17 cellular contexts compared by ENCODE assay signal in genomic region chr10:72073677-72074412, GRCh38. TPM values are rescaled to one million over a fixed set of nuclear protein-coding genes. Genes with fewer than 3 reads are reported as not detected.
DNase-seq lines count a peak whose midpoint lies in the region; ATAC-seq lines count a peak whose summit lies in the region.
"Had no signal": no experiment of that assay in that cellular context is flagged by ENCODE, and none has a peak within 500 bp of the region (broad histone marks: within the 10 kb centered on the region; RNA-seq: fewer than 3 reads in every experiment).

No MANE protein-coding gene starts in this region.

- peaks cover 62% of the 10 kb centered on the region for H3K36me3 ChIP-seq in CD8-positive, alpha-beta memory T cell (ENCODE audit: insufficient read depth, low read length)
- H3K36me3 ChIP-seq in naive thymus-derived CD4-positive, alpha-beta T cell (ENCODE audit: control insufficient read depth in 2 of 3, insufficient read depth in 3 of 3, low read length in 3 of 3), result peaks cover 32 to 79% (median 40%) of the 10 kb centered on the region in 3 experiments
- H3K36me3 ChIP-seq: vagina had no signal

- peaks cover 44% of the 10 kb centered on the region for H3K4me1 Mint-ChIP-seq in activated CD4-positive, alpha-beta T cell treated with anti-CD3 and anti-CD28 coated beads, Interleukin-2, amount 10 ng/mL, durations not matched to agents 24 days and 14 days
- peaks cover 57 to 82% (median 69%) of the 10 kb centered on the region in 3 donors for H3K4me1 Mint-ChIP-seq in CD8-positive, alpha-beta memory T cell
- peaks cover 51% of the 10 kb centered on the region for H3K4me1 Mint-ChIP-seq in activated naive CD8-positive, alpha-beta T cell treated with anti-CD3 and anti-CD28 coated beads, Interleukin-2, amount 10 ng/mL, durations not matched to agents 7 days and 5 days
- H3K4me1 Mint-ChIP-seq in naive thymus-derived CD4-positive, alpha-beta T cell, result peaks cover 44 to 95% (median 75%) of the 10 kb centered on the region in 7 donors

- H3K4me3 ChIP-seq in CD8-positive, alpha-beta memory T cell (ENCODE audit: low read length), result no peak overlapping the region
- H3K4me3 ChIP-seq in naive thymus-derived CD4-positive, alpha-beta T cell (ENCODE audit: low read length), result no peak overlapping the region
- H3K4me3 ChIP-seq: GM23248, vagina had no signal

- H3K27ac ChIP-seq in CD8-positive, alpha-beta memory T cell (ENCODE audit: low read depth, low read length), result no peak overlapping the region
- H3K27ac ChIP-seq in naive thymus-derived CD4-positive, alpha-beta T cell (ENCODE audit: low read depth, low read length), result peak overlapping the region; percentile 69
- H3K27ac ChIP-seq: GM23248, vagina had no signal

- H3K9me3 ChIP-seq in CD8-positive, alpha-beta memory T cell (ENCODE audit: low read length), result no peaks in the 10 kb centered on the region
- H3K9me3 ChIP-seq in naive thymus-derived CD4-positive, alpha-beta T cell (ENCODE audit: control insufficient read depth in 2 of 3, low read length in 3 of 3), result no peaks in the 10 kb centered on the region
- H3K9me3 ChIP-seq: vagina had no signal

- no peak overlapping the region for H3K4me3 Mint-ChIP-seq in activated CD4-positive, alpha-beta T cell treated with anti-CD3 and anti-CD28 coated beads, Interleukin-2, amount 10 ng/mL, durations not matched to agents 24 days and 14 days
- H3K4me3 Mint-ChIP-seq in CD8-positive, alpha-beta memory T cell, result peak overlapping the region in 6 of 7 donors; percentile 23 to 65 (median 52)
- H3K4me3 Mint-ChIP-seq in activated naive CD8-positive, alpha-beta T cell treated with anti-CD3 and anti-CD28 coated beads, Interleukin-2, amount 10 ng/mL, durations not matched to agents 7 days and 5 days, result no peak overlapping the region
- H3K4me3 Mint-ChIP-seq in naive thymus-derived CD4-positive, alpha-beta T cell, result peak overlapping the region in 5 of 10 donors; percentile 29 to 97 (median 51)
- H3K4me3 Mint-ChIP-seq: WTC11 had no signal

- H3K27me3 ChIP-seq in CD8-positive, alpha-beta memory T cell (ENCODE audit: insufficient read depth, low read length, poor library complexity, severe bottlenecking), result no peaks in the 10 kb centered on the region
- no peaks in the 10 kb centered on the region for H3K27me3 ChIP-seq in naive thymus-derived CD4-positive, alpha-beta T cell (ENCODE audit: control insufficient read depth in 2 of 2, insufficient read depth in 2 of 2, low read length in 2 of 2)
- H3K27me3 ChIP-seq: vagina had no signal

- H3K36me3 Mint-ChIP-seq in activated CD4-positive, alpha-beta T cell treated with anti-CD3 and anti-CD28 coated beads, Interleukin-2, amount 10 ng/mL, durations not matched to agents 24 days and 14 days (ENCODE audit: low read depth), result peaks cover 48% of the 10 kb centered on the region
- H3K36me3 Mint-ChIP-seq in CD8-positive, alpha-beta memory T cell, result peaks cover 10 to 92% (median 14%) of the 10 kb centered on the region in 3 donors
- peaks cover 40% of the 10 kb centered on the region for H3K36me3 Mint-ChIP-seq in activated naive CD8-positive, alpha-beta T cell treated with anti-CD3 and anti-CD28 coated beads, Interleukin-2, amount 10 ng/mL, durations not matched to agents 7 days and 5 days
- peaks cover 17 to 46% (median 29%) of the 10 kb centered on the region in 5 donors for H3K36me3 Mint-ChIP-seq in naive thymus-derived CD4-positive, alpha-beta T cell
- H3K36me3 Mint-ChIP-seq: WTC11 had no signal

- DNase-seq in activated CD4-positive, alpha-beta T cell treated with anti-CD3 and anti-CD28 coated beads, Interleukin-2, amount 10 ng/mL, durations not matched to agents 24 days and 14 days, result no peak
- no peak for DNase-seq in activated CD4-positive, alpha-beta T cell treated with anti-CD3 and anti-CD28 coated beads for 1 hour
- DNase-seq in CD8-positive, alpha-beta memory T cell, result peak in 1 of 5 donors; percentile 32
- DNase-seq in activated naive CD8-positive, alpha-beta T cell treated with anti-CD3 and anti-CD28 coated beads, Interleukin-2, amount 10 ng/mL, durations not matched to agents 7 days and 5 days, result no peak
- no peak for DNase-seq in naive thymus-derived CD4-positive, alpha-beta T cell
- DNase-seq in NOMO-1 treated with dmso at 0.1 percent for 144 hours (lab: John Stamatoyannopoulos, UW; ENCODE audit: unreplicated experiment) (no peak), GM19240 (ENCODE audit: insufficient read length, low spot score) (no peak), globus pallidus (ENCODE audit: low spot score) (no peak)
- DNase-seq: amygdala; EL; GM23248; NCI-H2171; stimulated activated CD4-positive, alpha-beta T cell treated with anti-CD3 and anti-CD28 coated beads, Interleukin-12 subunit alpha, Interleukin-12 subunit beta, amount 100 ng/mL, for 4 hours; stimulated activated naive CD4-positive, alpha-beta T cell treated with Interleukin-2 at 50 U/mL for 16 hours had no signal

- CTCF ChIA-PET in CD8-positive, alpha-beta memory T cell (lab: Charles Lee), result interaction anchor here (1.2 kb wide), 1 partner anchor 9 kb away, joined by 3 read pairs; no protein-coding TSS in a partner anchor
- CTCF ChIA-PET in naive thymus-derived CD4-positive, alpha-beta T cell (lab: Charles Lee), result no interaction called here

- H3K9me3 Mint-ChIP-seq in activated CD4-positive, alpha-beta T cell treated with anti-CD3 and anti-CD28 coated beads, Interleukin-2, amount 10 ng/mL, durations not matched to agents 24 days and 14 days, result no peaks in the 10 kb centered on the region
- no peaks in the 10 kb centered on the region for H3K9me3 Mint-ChIP-seq in CD8-positive, alpha-beta memory T cell
- no peaks in the 10 kb centered on the region for H3K9me3 Mint-ChIP-seq in activated naive CD8-positive, alpha-beta T cell treated with anti-CD3 and anti-CD28 coated beads, Interleukin-2, amount 10 ng/mL, durations not matched to agents 7 days and 5 days
- H3K9me3 Mint-ChIP-seq in naive thymus-derived CD4-positive, alpha-beta T cell, result peaks cover 0 to 8% (median 0%) of the 10 kb centered on the region in 11 donors

- peaks cover 73% of the 10 kb centered on the region for H3K4me1 ChIP-seq in CD8-positive, alpha-beta memory T cell (ENCODE audit: insufficient read depth, low read length)
- peaks cover 46 to 53% of the 10 kb centered on the region in 2 donors for H3K4me1 ChIP-seq in naive thymus-derived CD4-positive, alpha-beta T cell (ENCODE audit: control insufficient read depth in 2 of 2, insufficient read depth in 2 of 2, low read length in 2 of 2)

- no peak for ATAC-seq in activated naive CD8-positive, alpha-beta T cell treated with anti-CD3 and anti-CD28 coated beads, Interleukin-2, amount 10 ng/mL, durations not matched to agents 7 days and 5 days (ENCODE audit: low read depth)
- ATAC-seq in naive thymus-derived CD4-positive, alpha-beta T cell, result peak; percentile 8
- ATAC-seq: left lobe of liver, WTC11 had no signal

- no peaks in the 10 kb centered on the region for H3K27me3 Mint-ChIP-seq in activated CD4-positive, alpha-beta T cell treated with anti-CD3 and anti-CD28 coated beads, Interleukin-2, amount 10 ng/mL, durations not matched to agents 24 days and 14 days
- peaks cover 0 to 10% of the 10 kb centered on the region in 2 donors for H3K27me3 Mint-ChIP-seq in CD8-positive, alpha-beta memory T cell
- no peaks in the 10 kb centered on the region for H3K27me3 Mint-ChIP-seq in activated naive CD8-positive, alpha-beta T cell treated with anti-CD3 and anti-CD28 coated beads, Interleukin-2, amount 10 ng/mL, durations not matched to agents 7 days and 5 days
- H3K27me3 Mint-ChIP-seq in naive thymus-derived CD4-positive, alpha-beta T cell, result no peaks in the 10 kb centered on the region

- H3K27ac Mint-ChIP-seq in activated CD4-positive, alpha-beta T cell treated with anti-CD3 and anti-CD28 coated beads, Interleukin-2, amount 10 ng/mL, durations not matched to agents 24 days and 14 days, result peak overlapping the region; percentile 78
- H3K27ac Mint-ChIP-seq in CD8-positive, alpha-beta memory T cell, result peak overlapping the region; percentile 21 to 89 (median 66)
- peak overlapping the region; percentile 64 for H3K27ac Mint-ChIP-seq in activated naive CD8-positive, alpha-beta T cell treated with anti-CD3 and anti-CD28 coated beads, Interleukin-2, amount 10 ng/mL, durations not matched to agents 7 days and 5 days
- peak overlapping the region in 8 of 9 donors; percentile 71 to 93 (median 78) for H3K27ac Mint-ChIP-seq in naive thymus-derived CD4-positive, alpha-beta T cell
- H3K27ac Mint-ChIP-seq: WTC11 had no signal

- POLR2A ChIA-PET in CD8-positive, alpha-beta memory T cell (lab: Charles Lee), result interaction anchor here (1.0 kb wide), 1 partner anchor 14 kb away, joined by 4 read pairs; the partner anchor contains the start of gene SPOCK2
- POLR2A ChIA-PET in activated naive CD8-positive, alpha-beta T cell treated with anti-CD3 and anti-CD28 coated beads, Interleukin-2, amount 10 ng/mL, durations not matched to agents 7 days and 5 days (lab: Charles Lee), result interaction anchor here (0.5 to 1.5 kb wide), 5 partner anchors 10 to 272 kb away, joined by 3 to 5 read pairs (median 3); no protein-coding TSS in a partner anchor
- POLR2A ChIA-PET in naive thymus-derived CD4-positive, alpha-beta T cell (lab: Charles Lee), result interaction anchor here (0.5 to 4.3 kb wide), 4 partner anchors 14 to 62 kb away, joined by 3 to 21 read pairs (median 3); partner anchors contain the start of gene SPOCK2

- intact Hi-C loops in activated CD4-positive, alpha-beta T cell treated with anti-CD3 and anti-CD28 coated beads, Interleukin-2, amount 10 ng/mL, durations not matched to agents 24 days and 14 days (cut with micrococcal nuclease), result loop anchor here (2.0 kb wide), 1 partner anchor 39 kb away; no protein-coding TSS in a partner anchor
- intact Hi-C loops in naive thymus-derived CD4-positive, alpha-beta T cell (cut with micrococcal nuclease), result no loop called here

RNA-seq across cellular contexts. Expression of gene SPOCK2, which starts 14.5 kb away (rescaled TPM):
- 104 and 106 TPM in 2 replicates for total RNA-seq in activated CD4-positive, alpha-beta T cell treated with anti-CD3 and anti-CD28 coated beads, Interleukin-2, amount 10 ng/mL, durations not matched to agents 24 days and 14 days
- total RNA-seq in CD8-positive, alpha-beta memory T cell, result 10 to 100 TPM; 63.0 to 69.2 TPM
- polyA plus RNA-seq in CD8-positive, alpha-beta memory T cell, result 202 TPM
- total RNA-seq in activated naive CD8-positive, alpha-beta T cell treated with anti-CD3 and anti-CD28 coated beads, Interleukin-2, amount 10 ng/mL, durations not matched to agents 7 days and 5 days, result 100 to 1,000 TPM; 370 to 371 TPM
- 100 to 1,000 TPM; 312 to 543 (median 505) TPM for total RNA-seq in naive thymus-derived CD4-positive, alpha-beta T cell
- polyA plus RNA-seq in naive thymus-derived CD4-positive, alpha-beta T cell, result 100 to 1,000 TPM; 200 to 250 TPM
- total RNA-seq: GM23248 had no signal

Comparison
In these comparisons a context has a peak if more than half of its experiments do, and no peak if none do; other contexts are left out.
1. H3K4me3 Mint-ChIP-seq: peak in CD8-positive, alpha-beta memory T cell (6 of 7); none in activated CD4-positive, alpha-beta T cell treated with anti-CD3 and anti-CD28 coated beads, Interleukin-2, amount 10 ng/mL, durations not matched to agents 24 days and 14 days (single experiment) and activated naive CD8-positive, alpha-beta T cell treated with anti-CD3 and anti-CD28 coated beads, Interleukin-2, amount 10 ng/mL, durations not matched to agents 7 days and 5 days (single experiment).
2. Peak in every context shown above with its lines, with median percentiles within 50 percentile points of each other: H3K27ac Mint-ChIP-seq.